In genomic region chr4:7978489-7978888, GRCh38 we compare ENCODE assay signal across 11 cellular contexts. TPM values are rescaled to one million over a fixed set of nuclear protein-coding genes. Genes with fewer than 3 reads are reported as not detected.
DNase-seq lines count a peak whose midpoint lies in the region; ATAC-seq, FAIRE-seq and TF ChIP-seq lines count a peak whose summit lies in the region.
"Had no signal": no experiment of that assay in that cellular context is flagged by ENCODE, and none has a peak within 500 bp of the region (broad histone marks: within the 10 kb centered on the region; RNA-seq: fewer than 3 reads in every experiment).

No MANE protein-coding gene starts in this region.

- no peaks in the 10 kb centered on the region for H3K27me3 Mint-ChIP-seq in Caco-2 (ENCODE audit: insufficient read depth, unreplicated experiment)
- H3K27me3 Mint-ChIP-seq: activated naive CD4-positive, alpha-beta T cell treated with anti-CD3 and anti-CD28 coated beads, Interleukin-2, amount 50 U/mL, for 24 hours had no signal

- CTCF ChIA-PET in Caco-2 (lab: Charles Lee) (no interaction called here), mammary epithelial cell (lab: Charles Lee; ENCODE audit: low non-redundant PET) (interaction anchor here (0.5 kb wide), 1 partner anchor 212 kb away, joined by 3 read pairs; no protein-coding TSS in a partner anchor)

- no peak for ATAC-seq in HG03571 (IDR thresholded peaks at IDR 0.05; ENCODE audit: unreplicated experiment)

- FAIRE-seq in GM12892 (lab: Jason Lieb, UNC), result no peak

- peaks cover 25% of the 10 kb centered on the region for H3K4me1 Mint-ChIP-seq in Caco-2 (ENCODE audit: low read depth, unreplicated experiment)

- H3K36me3 Mint-ChIP-seq in Caco-2 (ENCODE audit: insufficient read depth, unreplicated experiment), result peaks cover 5% of the 10 kb centered on the region
- H3K36me3 Mint-ChIP-seq: activated naive CD4-positive, alpha-beta T cell treated with anti-CD3 and anti-CD28 coated beads, Interleukin-2, amount 50 U/mL, for 24 hours had no signal

- in situ Hi-C loops in mammary epithelial cell (cut with MboI; ENCODE audit: low sequenced_read_pairs in 2 of 2), result no loop called here

- H3K4me3 Mint-ChIP-seq in Caco-2 (ENCODE audit: unreplicated experiment), result no peak overlapping the region
- H3K4me3 Mint-ChIP-seq: activated naive CD4-positive, alpha-beta T cell treated with anti-CD3 and anti-CD28 coated beads, Interleukin-2, amount 50 U/mL, for 24 hours had no signal

- WGBS in mammary epithelial cell (ENCODE audit: low coverage, missing lambda C conversion rate), result 14% methylated on average over 5 of the region's 5 CpGs

- H3K9me3 ChIP-seq in Caco-2 (0 out of 2 replicates have a peak, but pooled peaks cover 4% of the 10 kb centered on the region), mammary epithelial cell (replicated peaks; ENCODE audit: insufficient read depth, low read length) (no peaks in the 10 kb centered on the region), mucosa of rectum (ENCODE audit: control insufficient read depth in 2 of 2, low read length in 2 of 2) (no peaks in the 10 kb centered on the region)

- no peak for TF ChIP-seq POLR2A in GM12892 (IDR thresholded peaks at IDR 0.05; ENCODE audit: low read depth, low read length)

- H3K4me2 ChIP-seq in mammary epithelial cell (ENCODE audit: insufficient read depth, low read depth, low read length), result peak overlapping the region; percentile 63

- dilution Hi-C loops in mammary epithelial cell (cut with HindIII; ENCODE audit: low sequenced_read_pairs), result no loop called here

- DNase-seq in Caco-2 (peak; percentile 37 to 71), NCI-H187 (lab: John Stamatoyannopoulos, UW) (peak; percentile 37 to 48), mammary epithelial cell (peak; percentile 87), HuH-7.5 (ENCODE audit: low spot score) (no peak), GM12892 (ENCODE audit: insufficient read length) (no peak)
- no peak for DNase-seq in activated T-cell treated with anti-CD3 and anti-CD28 coated beads, Interleukin-2, amount 50 U/mL, for 1 hour
- DNase-seq: dorsolateral prefrontal cortex, MM.1S had no signal

- H3K27me3 ChIP-seq in Caco-2 (replicated peaks; ENCODE audit: control insufficient read depth, insufficient read depth, low read length) (no peaks in the 10 kb centered on the region), mammary epithelial cell (ENCODE audit: insufficient read depth, low read length) (no peaks in the 10 kb centered on the region), mucosa of rectum (ENCODE audit: control insufficient read depth in 2 of 2, insufficient read depth in 2 of 2, low read length in 2 of 2) (no peaks in the 10 kb centered on the region)
- H3K27me3 ChIP-seq: dorsolateral prefrontal cortex had no signal

- H3K4me3 ChIP-seq in Caco-2 (ENCODE audit: low read depth, low read length) (no peak overlapping the region), mammary epithelial cell (replicated peaks in 1 of 3; ENCODE audit: insufficient read depth in 1 of 3, low read depth in 2 of 3, low read length in 3 of 3) (no peak overlapping the region), mucosa of rectum (ENCODE audit: low read length in 2 of 2) (peak overlapping the region; percentile 25 to 54)
- H3K4me3 ChIP-seq: dorsolateral prefrontal cortex had no signal

- H3K4me1 ChIP-seq in Caco-2, result peaks cover 28% of the 10 kb centered on the region
- H3K4me1 ChIP-seq in mammary epithelial cell (ENCODE audit: insufficient read depth, low read length), result peaks cover 30% of the 10 kb centered on the region
- H3K4me1 ChIP-seq in mucosa of rectum (ENCODE audit: control insufficient read depth in 2 of 2, insufficient read depth in 2 of 2, low read length in 2 of 2), result peaks cover 36 to 61% of the 10 kb centered on the region in 2 donors

- H4K20me1 ChIP-seq in mammary epithelial cell (ENCODE audit: insufficient read depth, low read length), result no peaks in the 10 kb centered on the region

- POLR2A ChIA-PET in Caco-2 (lab: Charles Lee), result no interaction called here

- no peak for TF ChIP-seq CTCF in Caco-2 (IDR thresholded peaks at IDR 0.05; ENCODE audit: insufficient read depth in 1 of 2, low read depth in 1 of 2, low read length in 1 of 2, severe bottlenecking in 1 of 2, unreplicated experiment in 1 of 2)
- TF ChIP-seq CTCF in mammary epithelial cell (conservative IDR thresholded peaks at IDR 0.05 in 1 of 2, IDR thresholded peaks at IDR 0.05 in 1 of 2; ENCODE audit: extremely low read depth in 1 of 2, insufficient read depth in 1 of 2, low read depth in 1 of 2, low read length in 2 of 2), result no peak

- H3K27ac ChIP-seq in mammary epithelial cell (ENCODE audit: insufficient read depth, low read depth, low read length) (peak overlapping the region; percentile 41), mucosa of rectum (ENCODE audit: low read depth in 2 of 2, low read length in 2 of 2) (peak overlapping the region; percentile 93 to 97)

- intact Hi-C loops in Caco-2 (cut with micrococcal nuclease; ENCODE audit: unreplicated experiment), result no loop called here
- intact Hi-C loops in mammary epithelial cell (cut with micrococcal nuclease), result no loop called here

- peak overlapping the region; percentile 50 for H2AFZ ChIP-seq in mammary epithelial cell (ENCODE audit: low read depth, low read length)

- peaks cover 8% of the 10 kb centered on the region for H3K9me3 Mint-ChIP-seq in Caco-2 (ENCODE audit: unreplicated experiment)
- H3K9me3 Mint-ChIP-seq: activated naive CD4-positive, alpha-beta T cell treated with anti-CD3 and anti-CD28 coated beads, Interleukin-2, amount 50 U/mL, for 24 hours had no signal

- H3K79me2 ChIP-seq in mammary epithelial cell (ENCODE audit: insufficient read depth, low read length), result no peaks in the 10 kb centered on the region

- BruUV-seq in Caco-2 (replicated peaks; lab: Mats Ljungman, UMichigan) (no TSS peak), mammary epithelial cell (replicated peaks; lab: Mats Ljungman, UMichigan) (no TSS peak)

- H3K9ac ChIP-seq in mammary epithelial cell (ENCODE audit: insufficient read depth, low read length) (peak overlapping the region; percentile 2), mucosa of rectum (ENCODE audit: low read depth in 1 of 2, low read length in 2 of 2) (peak overlapping the region; percentile 63 to 70)

- H3K27ac Mint-ChIP-seq in Caco-2 (ENCODE audit: unreplicated experiment), result peak overlapping the region; percentile 48
- H3K27ac Mint-ChIP-seq: activated naive CD4-positive, alpha-beta T cell treated with anti-CD3 and anti-CD28 coated beads, Interleukin-2, amount 50 U/mL, for 24 hours had no signal

- H3K36me3 ChIP-seq in Caco-2 (ENCODE audit: control insufficient read depth, insufficient read depth, low read length) (no peaks in the 10 kb centered on the region), mammary epithelial cell (ENCODE audit: insufficient read depth, low read length) (no peaks in the 10 kb centered on the region), mucosa of rectum (ENCODE audit: control insufficient read depth in 2 of 2, insufficient read depth in 2 of 2, low read length in 2 of 2) (no peaks in the 10 kb centered on the region)

RNA-seq across cellular contexts. Expression of gene AFAP1, which starts 38.8 kb away (rescaled TPM):
- total RNA-seq in Caco-2 (2022) (27.3 and 27.6 TPM in 2 replicates), mammary epithelial cell (10 to 100 TPM; 22.9 to 36.0 TPM)
- polyA plus RNA-seq in mammary epithelial cell, result 13.4 TPM
- polyA minus RNA-seq in mammary epithelial cell, result 20.1 TPM
- 0.28 TPM for polyA plus RNA-seq in GM12892 (2012; ENCODE audit: missing spikeins)

Comparison
In these comparisons a context has a peak if more than half of its experiments do, and no peak if none do; other contexts are left out.
1. DNase-seq: peak in Caco-2 (2 of 2), NCI-H187 (2 of 2) and mammary epithelial cell (single experiment); none in HuH-7.5 (single experiment), activated T-cell treated with anti-CD3 and anti-CD28 coated beads, Interleukin-2, amount 50 U/mL, for 1 hour (single experiment) and GM12892 (single experiment).
2. H3K4me3 ChIP-seq: peak in mucosa of rectum (2 of 2); none in Caco-2 (single experiment) and mammary epithelial cell (0 of 3).